Comparison of ENCODE assay signal across 1 cellular context in the genomic region with DNA sequence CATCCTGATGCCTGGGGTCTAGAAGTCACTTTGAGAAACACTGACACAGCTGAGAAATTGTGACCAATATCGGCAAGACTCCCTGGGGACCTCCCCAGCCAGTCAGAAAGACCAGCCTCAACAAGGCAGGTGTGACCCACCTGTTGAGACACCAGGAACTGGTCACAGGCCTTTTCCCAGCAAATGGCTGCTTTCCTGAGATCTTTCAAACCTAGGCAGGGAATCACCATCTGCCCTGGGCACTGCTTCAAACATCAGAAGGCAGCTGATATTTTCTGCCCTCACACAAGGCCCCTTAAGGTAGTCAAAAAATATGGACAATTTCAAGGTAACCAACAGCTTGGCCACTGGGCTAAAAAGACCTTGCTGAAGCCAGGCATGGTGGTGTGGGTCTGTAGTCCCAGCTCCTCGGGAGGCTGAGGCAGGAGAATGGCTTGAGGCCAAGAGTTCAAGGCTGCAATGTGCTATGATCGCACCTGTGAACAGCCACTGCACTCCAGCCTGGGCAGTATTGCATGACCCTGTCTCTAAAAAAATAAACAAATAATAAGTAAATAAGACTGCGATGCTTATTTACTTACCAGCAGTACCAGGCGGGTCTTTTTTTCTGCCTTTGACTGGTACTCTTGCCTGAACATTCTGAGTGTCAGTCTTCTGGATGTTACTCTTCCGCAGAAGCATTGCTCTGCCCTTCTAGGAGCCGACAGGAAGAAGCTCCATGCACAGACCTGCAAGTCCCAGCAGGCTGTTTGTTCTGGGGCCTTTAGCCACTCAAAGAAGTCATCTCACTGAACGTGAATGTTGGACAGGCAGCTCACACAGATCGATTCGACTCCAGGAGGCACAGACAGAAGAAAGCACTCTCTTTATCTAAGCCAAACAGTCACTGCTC.
TF ChIP-seq lines count a peak whose summit lies in the region.

No MANE protein-coding gene starts in this region.

TF ChIP-seq in HepG2, 621 proteins besides CTCF, POLR2A, EP300 and RAD21 (continued from another document and continues in another):
- TF ChIP-seq, protein P1, sequence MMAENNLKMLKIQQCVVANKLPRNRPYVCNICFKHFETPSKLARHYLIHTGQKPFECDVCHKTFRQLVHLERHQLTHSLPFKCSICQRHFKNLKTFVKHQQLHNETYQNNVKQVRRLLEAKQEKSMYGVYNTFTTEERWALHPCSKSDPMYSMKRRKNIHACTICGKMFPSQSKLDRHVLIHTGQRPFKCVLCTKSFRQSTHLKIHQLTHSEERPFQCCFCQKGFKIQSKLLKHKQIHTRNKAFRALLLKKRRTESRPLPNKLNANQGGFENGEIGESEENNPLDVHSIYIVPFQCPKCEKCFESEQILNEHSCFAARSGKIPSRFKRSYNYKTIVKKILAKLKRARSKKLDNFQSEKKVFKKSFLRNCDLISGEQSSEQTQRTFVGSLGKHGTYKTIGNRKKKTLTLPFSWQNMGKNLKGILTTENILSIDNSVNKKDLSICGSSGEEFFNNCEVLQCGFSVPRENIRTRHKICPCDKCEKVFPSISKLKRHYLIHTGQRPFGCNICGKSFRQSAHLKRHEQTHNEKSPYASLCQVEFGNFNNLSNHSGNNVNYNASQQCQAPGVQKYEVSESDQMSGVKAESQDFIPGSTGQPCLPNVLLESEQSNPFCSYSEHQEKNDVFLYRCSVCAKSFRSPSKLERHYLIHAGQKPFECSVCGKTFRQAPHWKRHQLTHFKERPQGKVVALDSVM (CRISPR knock-in tag; IDR thresholded peaks at IDR 0.05), result peak; percentile 76
- TF ChIP-seq ZNF3 (CRISPR knock-in tag; IDR thresholded peaks at IDR 0.05), result peak; percentile 84
- TF ChIP-seq ZBTB39 (CRISPR knock-in tag; IDR thresholded peaks at IDR 0.05), result peak; percentile 90
- TF ChIP-seq ZFP41 (CRISPR knock-in tag; IDR thresholded peaks at IDR 0.05; ENCODE audit: borderline replicate concordance), result no peak
- TF ChIP-seq, protein P2, sequence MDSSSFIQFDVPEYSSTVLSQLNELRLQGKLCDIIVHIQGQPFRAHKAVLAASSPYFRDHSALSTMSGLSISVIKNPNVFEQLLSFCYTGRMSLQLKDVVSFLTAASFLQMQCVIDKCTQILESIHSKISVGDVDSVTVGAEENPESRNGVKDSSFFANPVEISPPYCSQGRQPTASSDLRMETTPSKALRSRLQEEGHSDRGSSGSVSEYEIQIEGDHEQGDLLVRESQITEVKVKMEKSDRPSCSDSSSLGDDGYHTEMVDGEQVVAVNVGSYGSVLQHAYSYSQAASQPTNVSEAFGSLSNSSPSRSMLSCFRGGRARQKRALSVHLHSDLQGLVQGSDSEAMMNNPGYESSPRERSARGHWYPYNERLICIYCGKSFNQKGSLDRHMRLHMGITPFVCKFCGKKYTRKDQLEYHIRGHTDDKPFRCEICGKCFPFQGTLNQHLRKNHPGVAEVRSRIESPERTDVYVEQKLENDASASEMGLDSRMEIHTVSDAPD (CRISPR knock-in tag; IDR thresholded peaks at IDR 0.05), result no peak
- TF ChIP-seq, protein P3, sequence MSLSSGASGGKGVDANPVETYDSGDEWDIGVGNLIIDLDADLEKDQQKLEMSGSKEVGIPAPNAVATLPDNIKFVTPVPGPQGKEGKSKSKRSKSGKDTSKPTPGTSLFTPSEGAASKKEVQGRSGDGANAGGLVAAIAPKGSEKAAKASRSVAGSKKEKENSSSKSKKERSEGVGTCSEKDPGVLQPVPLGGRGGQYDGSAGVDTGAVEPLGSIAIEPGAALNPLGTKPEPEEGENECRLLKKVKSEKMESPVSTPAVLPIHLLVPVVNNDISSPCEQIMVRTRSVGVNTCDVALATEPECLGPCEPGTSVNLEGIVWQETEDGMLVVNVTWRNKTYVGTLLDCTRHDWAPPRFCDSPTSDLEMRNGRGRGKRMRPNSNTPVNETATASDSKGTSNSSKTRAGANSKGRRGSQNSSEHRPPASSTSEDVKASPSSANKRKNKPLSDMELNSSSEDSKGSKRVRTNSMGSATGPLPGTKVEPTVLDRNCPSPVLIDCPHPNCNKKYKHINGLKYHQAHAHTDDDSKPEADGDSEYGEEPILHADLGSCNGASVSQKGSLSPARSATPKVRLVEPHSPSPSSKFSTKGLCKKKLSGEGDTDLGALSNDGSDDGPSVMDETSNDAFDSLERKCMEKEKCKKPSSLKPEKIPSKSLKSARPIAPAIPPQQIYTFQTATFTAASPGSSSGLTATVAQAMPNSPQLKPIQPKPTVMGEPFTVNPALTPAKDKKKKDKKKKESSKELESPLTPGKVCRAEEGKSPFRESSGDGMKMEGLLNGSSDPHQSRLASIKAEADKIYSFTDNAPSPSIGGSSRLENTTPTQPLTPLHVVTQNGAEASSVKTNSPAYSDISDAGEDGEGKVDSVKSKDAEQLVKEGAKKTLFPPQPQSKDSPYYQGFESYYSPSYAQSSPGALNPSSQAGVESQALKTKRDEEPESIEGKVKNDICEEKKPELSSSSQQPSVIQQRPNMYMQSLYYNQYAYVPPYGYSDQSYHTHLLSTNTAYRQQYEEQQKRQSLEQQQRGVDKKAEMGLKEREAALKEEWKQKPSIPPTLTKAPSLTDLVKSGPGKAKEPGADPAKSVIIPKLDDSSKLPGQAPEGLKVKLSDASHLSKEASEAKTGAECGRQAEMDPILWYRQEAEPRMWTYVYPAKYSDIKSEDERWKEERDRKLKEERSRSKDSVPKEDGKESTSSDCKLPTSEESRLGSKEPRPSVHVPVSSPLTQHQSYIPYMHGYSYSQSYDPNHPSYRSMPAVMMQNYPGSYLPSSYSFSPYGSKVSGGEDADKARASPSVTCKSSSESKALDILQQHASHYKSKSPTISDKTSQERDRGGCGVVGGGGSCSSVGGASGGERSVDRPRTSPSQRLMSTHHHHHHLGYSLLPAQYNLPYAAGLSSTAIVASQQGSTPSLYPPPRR (CRISPR knock-in tag; IDR thresholded peaks at IDR 0.05; ENCODE audit: borderline replicate concordance), result peak; percentile 40; the same call in 1 of the 2 replicates
- peak; percentile 39; the same call in 1 of the 2 replicates for TF ChIP-seq SOX5 (CRISPR knock-in tag; IDR thresholded peaks at IDR 0.05; ENCODE audit: borderline replicate concordance)
- peak; percentile 70 for TF ChIP-seq HOXA3 (CRISPR knock-in tag; IDR thresholded peaks at IDR 0.05)
- TF ChIP-seq MED13 (CRISPR knock-in tag; IDR thresholded peaks at IDR 0.05), result no peak
- no peak for TF ChIP-seq ZNF790 (CRISPR knock-in tag; IDR thresholded peaks at IDR 0.05; ENCODE audit: borderline replicate concordance)
- no peak for TF ChIP-seq NFYB (CRISPR knock-in tag; IDR thresholded peaks at IDR 0.05)
- peak; percentile 66 for TF ChIP-seq RCOR2 (CRISPR knock-in tag; IDR thresholded peaks at IDR 0.05)
- 0 out of 2 replicates have a peak, but pooled peaks have one; percentile 30 for TF ChIP-seq ZSCAN20 (CRISPR knock-in tag; IDR thresholded peaks at IDR 0.05; ENCODE audit: borderline replicate concordance)
- TF ChIP-seq ASH2L (IDR thresholded peaks at IDR 0.05; ENCODE audit: insufficient read length, low read depth, low read length), result peak; percentile 36
- TF ChIP-seq, protein P4, sequence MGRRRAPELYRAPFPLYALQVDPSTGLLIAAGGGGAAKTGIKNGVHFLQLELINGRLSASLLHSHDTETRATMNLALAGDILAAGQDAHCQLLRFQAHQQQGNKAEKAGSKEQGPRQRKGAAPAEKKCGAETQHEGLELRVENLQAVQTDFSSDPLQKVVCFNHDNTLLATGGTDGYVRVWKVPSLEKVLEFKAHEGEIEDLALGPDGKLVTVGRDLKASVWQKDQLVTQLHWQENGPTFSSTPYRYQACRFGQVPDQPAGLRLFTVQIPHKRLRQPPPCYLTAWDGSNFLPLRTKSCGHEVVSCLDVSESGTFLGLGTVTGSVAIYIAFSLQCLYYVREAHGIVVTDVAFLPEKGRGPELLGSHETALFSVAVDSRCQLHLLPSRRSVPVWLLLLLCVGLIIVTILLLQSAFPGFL (CRISPR knock-in tag; IDR thresholded peaks at IDR 0.05), result no peak
- no peak for TF ChIP-seq AKAP8 (CRISPR knock-in tag; IDR thresholded peaks at IDR 0.05)
- TF ChIP-seq, protein P5, sequence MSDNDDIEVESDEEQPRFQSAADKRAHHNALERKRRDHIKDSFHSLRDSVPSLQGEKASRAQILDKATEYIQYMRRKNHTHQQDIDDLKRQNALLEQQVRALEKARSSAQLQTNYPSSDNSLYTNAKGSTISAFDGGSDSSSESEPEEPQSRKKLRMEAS (IDR thresholded peaks at IDR 0.05), result peak; percentile 51; the same call in 1 of the 2 replicates
- TF ChIP-seq ISL2 (CRISPR knock-in tag; IDR thresholded peaks at IDR 0.05), result peak; percentile 47; the same call in 1 of the 2 replicates
- no peak for TF ChIP-seq KDM2A (CRISPR knock-in tag; IDR thresholded peaks at IDR 0.05; ENCODE audit: borderline replicate concordance, low read depth)
- TF ChIP-seq HDAC2 (CRISPR knock-in tag; IDR thresholded peaks at IDR 0.05), result peak; percentile 33; the same call in 1 of the 2 replicates
- peak; percentile 44 for TF ChIP-seq TCF7 (IDR thresholded peaks at IDR 0.05; ENCODE audit: low read depth)
- peak; percentile 80 for TF ChIP-seq FOXA3 (CRISPR knock-in tag; IDR thresholded peaks at IDR 0.05)
- peak; percentile 46; the same call in 1 of the 2 replicates for TF ChIP-seq FOXJ3 (CRISPR knock-in tag; IDR thresholded peaks at IDR 0.05; ENCODE audit: borderline replicate concordance)
- no peak for TF ChIP-seq ZNF564 (CRISPR knock-in tag; IDR thresholded peaks at IDR 0.05)
- TF ChIP-seq ZNF672 (CRISPR knock-in tag; IDR thresholded peaks at IDR 0.05), result no peak
- TF ChIP-seq SALL1 (CRISPR knock-in tag; IDR thresholded peaks at IDR 0.05), result peak; percentile 71
- no peak for TF ChIP-seq SRSF9 (IDR thresholded peaks at IDR 0.05; ENCODE audit: borderline replicate concordance, insufficient read depth, low read depth, low read length, poor library complexity, severe bottlenecking)
- TF ChIP-seq ZMYM4 (CRISPR knock-in tag; IDR thresholded peaks at IDR 0.05), result peak; percentile 47
- no peak; the same call in 1 of the 2 replicates for TF ChIP-seq ZNF143 (CRISPR knock-in tag; IDR thresholded peaks at IDR 0.05)
- TF ChIP-seq NR2F6 (IDR thresholded peaks at IDR 0.05), result peak; percentile 74
- TF ChIP-seq NR2F6 (CRISPR knock-in tag; IDR thresholded peaks at IDR 0.05), result peak; percentile 70
- peak; percentile 37; the same call in 1 of the 2 replicates for TF ChIP-seq ZNF350 (CRISPR knock-in tag; IDR thresholded peaks at IDR 0.05; ENCODE audit: borderline replicate concordance, low read depth)
- peak; percentile 22; the same call in 1 of the 2 replicates for TF ChIP-seq ZBTB38 (CRISPR knock-in tag; IDR thresholded peaks at IDR 0.05)
- TF ChIP-seq, protein P6, sequence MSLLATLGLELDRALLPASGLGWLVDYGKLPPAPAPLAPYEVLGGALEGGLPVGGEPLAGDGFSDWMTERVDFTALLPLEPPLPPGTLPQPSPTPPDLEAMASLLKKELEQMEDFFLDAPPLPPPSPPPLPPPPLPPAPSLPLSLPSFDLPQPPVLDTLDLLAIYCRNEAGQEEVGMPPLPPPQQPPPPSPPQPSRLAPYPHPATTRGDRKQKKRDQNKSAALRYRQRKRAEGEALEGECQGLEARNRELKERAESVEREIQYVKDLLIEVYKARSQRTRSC (CRISPR knock-in tag; IDR thresholded peaks at IDR 0.05; ENCODE audit: low read depth), result no peak
- no peak for TF ChIP-seq GLI4 (CRISPR knock-in tag; IDR thresholded peaks at IDR 0.05; ENCODE audit: borderline replicate concordance)
- TF ChIP-seq PPARG (CRISPR knock-in tag; conservative IDR thresholded peaks at IDR 0.05), result 0 out of 2 replicates have a peak, but pooled peaks have one; percentile 32
- TF ChIP-seq ZNF331 (CRISPR knock-in tag; IDR thresholded peaks at IDR 0.05), result 0 out of 2 replicates have a peak, but pooled peaks have one; percentile 15
- 0 out of 2 replicates have a peak, but pooled peaks have one; percentile 2 for TF ChIP-seq STAG1 (CRISPR knock-in tag; IDR thresholded peaks at IDR 0.05)
- no peak for TF ChIP-seq HHEX (CRISPR knock-in tag; IDR thresholded peaks at IDR 0.05)
- TF ChIP-seq NFKB2 (CRISPR knock-in tag; IDR thresholded peaks at IDR 0.05; ENCODE audit: borderline replicate concordance), result no peak
- TF ChIP-seq ZNF136 (CRISPR knock-in tag; IDR thresholded peaks at IDR 0.05; ENCODE audit: low read depth), result no peak
- 0 out of 2 replicates have a peak, but pooled peaks have one; percentile 65 for TF ChIP-seq ZNF670 (CRISPR knock-in tag; IDR thresholded peaks at IDR 0.05; ENCODE audit: borderline replicate concordance)
- peak; percentile 38; the same call in 1 of the 2 replicates for TF ChIP-seq FOSL2 (CRISPR knock-in tag; IDR thresholded peaks at IDR 0.05)
- TF ChIP-seq RXRA (CRISPR knock-in tag; IDR thresholded peaks at IDR 0.05), result peak; percentile 71; the same call in 1 of the 2 replicates
- no peak for TF ChIP-seq CREB1 (IDR thresholded peaks at IDR 0.05)
- TF ChIP-seq CREB1 (CRISPR knock-in tag; IDR thresholded peaks at IDR 0.05), result peak; percentile 26; the same call in 1 of the 2 replicates
- 0 out of 2 replicates have a peak, but pooled peaks have one; percentile 30 for TF ChIP-seq DNMT3B (CRISPR knock-in tag; conservative IDR thresholded peaks at IDR 0.05)
- no peak for TF ChIP-seq ZNF160 (CRISPR knock-in tag; IDR thresholded peaks at IDR 0.05)
- TF ChIP-seq ZNF549 (CRISPR knock-in tag; IDR thresholded peaks at IDR 0.05), result no peak
- peak; percentile 69; the same call in 1 of the 2 replicates for TF ChIP-seq POGZ (CRISPR knock-in tag; IDR thresholded peaks at IDR 0.05)
- TF ChIP-seq, protein P7, sequence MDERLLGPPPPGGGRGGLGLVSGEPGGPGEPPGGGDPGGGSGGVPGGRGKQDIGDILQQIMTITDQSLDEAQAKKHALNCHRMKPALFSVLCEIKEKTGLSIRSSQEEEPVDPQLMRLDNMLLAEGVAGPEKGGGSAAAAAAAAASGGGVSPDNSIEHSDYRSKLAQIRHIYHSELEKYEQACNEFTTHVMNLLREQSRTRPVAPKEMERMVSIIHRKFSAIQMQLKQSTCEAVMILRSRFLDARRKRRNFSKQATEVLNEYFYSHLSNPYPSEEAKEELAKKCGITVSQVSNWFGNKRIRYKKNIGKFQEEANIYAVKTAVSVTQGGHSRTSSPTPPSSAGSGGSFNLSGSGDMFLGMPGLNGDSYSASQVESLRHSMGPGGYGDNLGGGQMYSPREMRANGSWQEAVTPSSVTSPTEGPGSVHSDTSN (CRISPR knock-in tag; IDR thresholded peaks at IDR 0.05), result no peak
- TF ChIP-seq ZFAT (CRISPR knock-in tag; conservative IDR thresholded peaks at IDR 0.05), result no peak
- peak; percentile 45; the same call in 1 of the 2 replicates for TF ChIP-seq ZFP90 (CRISPR knock-in tag; IDR thresholded peaks at IDR 0.05; ENCODE audit: borderline replicate concordance)
- TF ChIP-seq MYC (CRISPR knock-in tag; IDR thresholded peaks at IDR 0.05; ENCODE audit: borderline replicate concordance), result no peak
- no peak for TF ChIP-seq GABPA (IDR thresholded peaks at IDR 0.05; ENCODE audit: low read depth, low read length)
- 0 out of 2 replicates have a peak, but pooled peaks have one; percentile 16 for TF ChIP-seq GABPA (CRISPR knock-in tag; IDR thresholded peaks at IDR 0.05; ENCODE audit: low read depth)
